Comparison of ENCODE assay signal across 23 cellular contexts in genomic region chr7:106294334-106294733, GRCh38. TPM values are rescaled to one million over a fixed set of nuclear protein-coding genes. Genes with fewer than 3 reads are reported as not detected.
DNase-seq lines count a peak whose midpoint lies in the region; ATAC-seq and TF ChIP-seq lines count a peak whose summit lies in the region.
"Had no signal": no experiment of that assay in that cellular context is flagged by ENCODE, and none has a peak within 500 bp of the region (broad histone marks: within the 10 kb centered on the region; RNA-seq: fewer than 3 reads in every experiment).

No MANE protein-coding gene starts in this region.

- POLR2A ChIA-PET in naive thymus-derived CD4-positive, alpha-beta T cell (lab: Charles Lee), result interaction anchor here (0.5 kb wide), 1 partner anchor 419 kb away, joined by 3 read pairs; no protein-coding TSS in a partner anchor

- ATAC-seq in lower lobe of right lung, result no peak
- ATAC-seq in naive thymus-derived CD4-positive, alpha-beta T cell, result no peak
- ATAC-seq: stimulated activated effector memory CD8-positive, alpha-beta T cell treated with anti-CD3 and anti-CD28 coated beads, Interleukin-12 subunit alpha, Interleukin-12 subunit beta, amount 100 ng/mL, for 72 hours had no signal

- peaks cover 9% of the 10 kb centered on the region for H3K27me3 ChIP-seq in osteoblast (ENCODE audit: insufficient read depth, low read length)
- no peaks in the 10 kb centered on the region for H3K27me3 ChIP-seq in lower lobe of right lung (ENCODE audit: low read depth)
- no peaks in the 10 kb centered on the region for H3K27me3 ChIP-seq in naive thymus-derived CD4-positive, alpha-beta T cell (ENCODE audit: control insufficient read depth in 2 of 2, insufficient read depth in 2 of 2, low read length in 2 of 2)
- H3K27me3 ChIP-seq: Peyer's patch had no signal

- H3K4me3 ChIP-seq in choroid plexus epithelial cell (ENCODE audit: low read depth, low read length) (no peak overlapping the region), osteoblast (ENCODE audit: insufficient read depth, low read length) (no peak overlapping the region), lower lobe of right lung (no peak overlapping the region)
- no peak overlapping the region for H3K4me3 ChIP-seq in naive thymus-derived CD4-positive, alpha-beta T cell (ENCODE audit: low read length)
- H3K4me3 ChIP-seq: Peyer's patch had no signal

- H3K79me2 ChIP-seq in osteoblast (ENCODE audit: insufficient read depth, low read length), result no peaks in the 10 kb centered on the region

- H3K4me1 Mint-ChIP-seq in activated T-helper 2 cell treated with anti-CD3 and anti-CD28 coated beads, Interferon-gamma antibody, Interleukin-2, Interleukin-4, amounts not matched to agents 10 μg/mL and 5 μg/mL and 100 μg/mL, durations not matched to agents 14 hours and 24 hours and 36 hours (ENCODE audit: low read depth), result peaks cover 3% of the 10 kb centered on the region
- peaks cover 0 to 6% (median 0%) of the 10 kb centered on the region in 7 donors for H3K4me1 Mint-ChIP-seq in naive thymus-derived CD4-positive, alpha-beta T cell
- H3K4me1 Mint-ChIP-seq: central memory CD8-positive, alpha-beta T cell; nephron progenitor cell had no signal

- no peak overlapping the region for H3K27ac Mint-ChIP-seq in activated T-helper 2 cell treated with anti-CD3 and anti-CD28 coated beads, Interferon-gamma antibody, Interleukin-2, Interleukin-4, amounts not matched to agents 10 μg/mL and 5 μg/mL and 100 μg/mL, durations not matched to agents 14 hours and 24 hours and 36 hours
- H3K27ac Mint-ChIP-seq in naive thymus-derived CD4-positive, alpha-beta T cell, result no peak overlapping the region
- H3K27ac Mint-ChIP-seq: nephron progenitor cell; stimulated activated effector memory CD8-positive, alpha-beta T cell treated with anti-CD3 and anti-CD28 coated beads, Interleukin-12 subunit alpha, Interleukin-12 subunit beta, amount 100 ng/mL, for 72 hours had no signal

- intact Hi-C loops in lower lobe of right lung (cut with DNase I), result no loop called here
- intact Hi-C loops in activated T-helper 2 cell treated with anti-CD3 and anti-CD28 coated beads, Interferon-gamma antibody, Interleukin-2, Interleukin-4, amounts not matched to agents 10 μg/mL and 5 μg/mL and 100 μg/mL, durations not matched to agents 14 hours and 24 hours and 36 hours (cut with micrococcal nuclease), result no loop called here
- intact Hi-C loops in naive thymus-derived CD4-positive, alpha-beta T cell (cut with micrococcal nuclease), result no loop called here

- TF ChIP-seq CTCF in choroid plexus epithelial cell (conservative IDR thresholded peaks at IDR 0.05; ENCODE audit: low read depth, low read length) (peak; percentile 34), osteoblast (IDR thresholded peaks at IDR 0.05; ENCODE audit: extremely low read depth, low read depth, low read length) (peak; percentile 27), lower lobe of right lung (IDR thresholded peaks at IDR 0.05) (no peak)

- no peaks in the 10 kb centered on the region for H3K4me1 ChIP-seq in osteoblast (ENCODE audit: insufficient read depth, low read length)
- no peaks in the 10 kb centered on the region for H3K4me1 ChIP-seq in lower lobe of right lung
- H3K4me1 ChIP-seq in naive thymus-derived CD4-positive, alpha-beta T cell (ENCODE audit: control insufficient read depth in 2 of 2, insufficient read depth in 2 of 2, low read length in 2 of 2), result no peaks in the 10 kb centered on the region

- H3K36me3 ChIP-seq in osteoblast (ENCODE audit: insufficient read depth, low read length) (no peaks in the 10 kb centered on the region), lower lobe of right lung (no peaks in the 10 kb centered on the region)
- no peaks in the 10 kb centered on the region for H3K36me3 ChIP-seq in naive thymus-derived CD4-positive, alpha-beta T cell (ENCODE audit: control insufficient read depth in 2 of 3, insufficient read depth in 3 of 3, low read length in 3 of 3)
- H3K36me3 ChIP-seq: Peyer's patch had no signal

- H3K9me3 Mint-ChIP-seq in activated T-helper 2 cell treated with anti-CD3 and anti-CD28 coated beads, Interferon-gamma antibody, Interleukin-2, Interleukin-4, amounts not matched to agents 10 μg/mL and 5 μg/mL and 100 μg/mL, durations not matched to agents 14 hours and 24 hours and 36 hours, result peaks cover 15% of the 10 kb centered on the region
- peaks cover 0 to 7% (median 0%) of the 10 kb centered on the region in 11 donors for H3K9me3 Mint-ChIP-seq in naive thymus-derived CD4-positive, alpha-beta T cell
- H3K9me3 Mint-ChIP-seq: central memory CD8-positive, alpha-beta T cell; stimulated activated effector memory CD8-positive, alpha-beta T cell treated with anti-CD3 and anti-CD28 coated beads, Interleukin-12 subunit alpha, Interleukin-12 subunit beta, amount 100 ng/mL, for 72 hours had no signal

- H3K27me3 Mint-ChIP-seq in activated T-helper 2 cell treated with anti-CD3 and anti-CD28 coated beads, Interferon-gamma antibody, Interleukin-2, Interleukin-4, amounts not matched to agents 10 μg/mL and 5 μg/mL and 100 μg/mL, durations not matched to agents 14 hours and 24 hours and 36 hours (ENCODE audit: low read depth), result no peaks in the 10 kb centered on the region
- peaks cover 2 to 15% (median 10%) of the 10 kb centered on the region in 5 donors for H3K27me3 Mint-ChIP-seq in naive thymus-derived CD4-positive, alpha-beta T cell

- H3K27ac ChIP-seq in osteoblast (ENCODE audit: low read depth, low read length) (no peak overlapping the region), lower lobe of right lung (no peak overlapping the region)
- no peak overlapping the region for H3K27ac ChIP-seq in naive thymus-derived CD4-positive, alpha-beta T cell (ENCODE audit: low read depth, low read length)
- H3K27ac ChIP-seq: Peyer's patch had no signal

- no peak overlapping the region for H3K4me3 Mint-ChIP-seq in activated T-helper 2 cell treated with anti-CD3 and anti-CD28 coated beads, Interferon-gamma antibody, Interleukin-2, Interleukin-4, amounts not matched to agents 10 μg/mL and 5 μg/mL and 100 μg/mL, durations not matched to agents 14 hours and 24 hours and 36 hours (ENCODE audit: low read depth)
- no peak overlapping the region for H3K4me3 Mint-ChIP-seq in naive thymus-derived CD4-positive, alpha-beta T cell
- H3K4me3 Mint-ChIP-seq: central memory CD8-positive, alpha-beta T cell; nephron progenitor cell; stimulated activated effector memory CD8-positive, alpha-beta T cell treated with anti-CD3 and anti-CD28 coated beads, Interleukin-12 subunit alpha, Interleukin-12 subunit beta, amount 100 ng/mL, for 72 hours had no signal

- H3K4me2 ChIP-seq in osteoblast (ENCODE audit: insufficient read depth, low read length), result no peak overlapping the region

- peak; percentile 11 for DNase-seq in DMS 273 (lab: John Stamatoyannopoulos, UW; ENCODE audit: unreplicated experiment)
- no peak for DNase-seq in DMS 273 treated with DMSO at 0.1 percent for 48 hours (lab: John Stamatoyannopoulos, UW)
- peak; percentile 38 for DNase-seq in NAMALWA (ENCODE audit: low spot score)
- no peak for DNase-seq in choroid plexus epithelial cell (ENCODE audit: low read depth)
- DNase-seq in osteoblast (ENCODE audit: insufficient read length, low spot score, missing footprints), result no peak
- no peak for DNase-seq in lower lobe of right lung
- no peak for DNase-seq in activated T-helper 2 cell treated with anti-CD3 and anti-CD28 coated beads, Interferon-gamma antibody, Interleukin-2, Interleukin-4, amounts not matched to agents 10 μg/mL and 5 μg/mL and 100 μg/mL, durations not matched to agents 14 hours and 24 hours and 36 hours (ENCODE audit: low spot score)
- DNase-seq in naive thymus-derived CD4-positive, alpha-beta T cell, result no peak
- DNase-seq: 8988T; activated CD4-positive, alpha-beta T cell treated with anti-CD3 and anti-CD28 coated beads, Interleukin-2, amount 50 U/mL, for 1 hour; activated CD8-positive, alpha-beta memory T cell treated with anti-CD3 and anti-CD28 coated beads, Interleukin-2, amount 50 U/mL, for 48 hours; activated gamma-delta T cell treated with Interleukin-2 at 50 U/mL for 16 hours; amniotic stem cell; C1 segment of cervical spinal cord; effector CD8-positive, alpha-beta T cell; foreskin fibroblast; kidney glomerular epithelial cell; NCI-H1417; NCI-H2171; nephron progenitor cell; Peyer's patch had no signal

- no peaks in the 10 kb centered on the region for H4K20me1 ChIP-seq in osteoblast (ENCODE audit: insufficient read depth, low read length)

- CTCF ChIA-PET in naive thymus-derived CD4-positive, alpha-beta T cell (lab: Charles Lee), result no interaction called here

- H2AFZ ChIP-seq in osteoblast (ENCODE audit: low read length), result no peak overlapping the region

- H3K9me3 ChIP-seq in osteoblast (ENCODE audit: low read depth, low read length) (no peaks in the 10 kb centered on the region), lower lobe of right lung (no peaks in the 10 kb centered on the region)
- H3K9me3 ChIP-seq in naive thymus-derived CD4-positive, alpha-beta T cell (ENCODE audit: control insufficient read depth in 2 of 3, low read length in 3 of 3), result no peaks in the 10 kb centered on the region
- H3K9me3 ChIP-seq: Peyer's patch had no signal

- H3K36me3 Mint-ChIP-seq in activated T-helper 2 cell treated with anti-CD3 and anti-CD28 coated beads, Interferon-gamma antibody, Interleukin-2, Interleukin-4, amounts not matched to agents 10 μg/mL and 5 μg/mL and 100 μg/mL, durations not matched to agents 14 hours and 24 hours and 36 hours (ENCODE audit: low read depth), result no peaks in the 10 kb centered on the region
- peaks cover 0 to 2% (median 0%) of the 10 kb centered on the region in 5 donors for H3K36me3 Mint-ChIP-seq in naive thymus-derived CD4-positive, alpha-beta T cell
- H3K36me3 Mint-ChIP-seq: stimulated activated effector memory CD8-positive, alpha-beta T cell treated with anti-CD3 and anti-CD28 coated beads, Interleukin-12 subunit alpha, Interleukin-12 subunit beta, amount 100 ng/mL, for 72 hours had no signal

RNA-seq across cellular contexts. Expression of gene NAMPT, which starts 9.6 kb away (rescaled TPM):
- total RNA-seq in osteoblast (51.9 and 55.0 TPM in 2 replicates), lower lobe of right lung (177 TPM)
- total RNA-seq in activated T-helper 2 cell treated with anti-CD3 and anti-CD28 coated beads, Interferon-gamma antibody, Interleukin-2, Interleukin-4, amounts not matched to agents 10 μg/mL and 5 μg/mL and 100 μg/mL, durations not matched to agents 14 hours and 24 hours and 36 hours, result 348 and 379 TPM in 2 replicates
- 100 to 1,000 TPM in 2 of 5 experiments, 10 to 100 TPM in 3; 22.2 to 731 (median 88.7) TPM for total RNA-seq in naive thymus-derived CD4-positive, alpha-beta T cell
- 10 to 100 TPM; 13.9 to 18.9 TPM for polyA plus RNA-seq in naive thymus-derived CD4-positive, alpha-beta T cell

Comparison
In these comparisons a context has a peak if more than half of its experiments do, and no peak if none do; other contexts are left out.
1. DNase-seq: peak in DMS 273 (single experiment) and NAMALWA (single experiment); none in DMS 273 treated with DMSO at 0.1 percent for 48 hours (single experiment), choroid plexus epithelial cell (single experiment), osteoblast (single experiment), lower lobe of right lung (single experiment), activated T-helper 2 cell treated with anti-CD3 and anti-CD28 coated beads, Interferon-gamma antibody, Interleukin-2, Interleukin-4, amounts not matched to agents 10 μg/mL and 5 μg/mL and 100 μg/mL, durations not matched to agents 14 hours and 24 hours and 36 hours (single experiment) and naive thymus-derived CD4-positive, alpha-beta T cell (0 of 9).